Comparison of ENCODE assay signal across 23 cellular contexts in genomic region chr6:165109011-165109410, GRCh38.
"Had no signal": no experiment of that assay in that cellular context is flagged by ENCODE, and none has a peak within 500 bp of the region (broad histone marks: within the 10 kb centered on the region; RNA-seq: fewer than 3 reads in every experiment).

No MANE protein-coding gene starts in this region.

- DNase-seq: IMR-90, Karpas-422, KG1, MG63, NCI-H1092 treated with DMSO at 0.1 percent for 48 hours, NCI-H1436, NCI-H187, NCI-H2029, NCI-H2081 treated with DMSO at 0.1 percent for 48 hours, NCI-H2171, NCI-H226, NCI-H446, NCI-H510A, NCI-H524 treated with DMSO at 0.1 percent for 48 hours, NCI-H69, NCI-H774, SHP77, SJCRH30, SK-N-SH, SW 1271 had no signal

- H3K27me3 ChIP-seq: MG63, SJCRH30 had no signal

- H3K4me1 ChIP-seq: SJCRH30 had no signal

- H3K4me3 ChIP-seq: MG63, SJCRH30 had no signal

- H3K36me3 ChIP-seq: MG63, SJCRH30 had no signal

- ATAC-seq: HepG2 had no signal

- H3K9me3 ChIP-seq: SJCRH30 had no signal

- FAIRE-seq: HepG2, RCC 7860 had no signal

- H3K27ac ChIP-seq: RWPE1, SJCRH30 had no signal
